Comparison of ENCODE assay signal across 17 cellular contexts in genomic region chrX:153549231-153549630, GRCh38. TPM values are rescaled to one million over a fixed set of nuclear protein-coding genes. Genes with fewer than 3 reads are reported as not detected.
DNase-seq lines count a peak whose midpoint lies in the region.
"Had no signal": no experiment of that assay in that cellular context is flagged by ENCODE, and none has a peak within 500 bp of the region (broad histone marks: within the 10 kb centered on the region; RNA-seq: fewer than 3 reads in every experiment).

No MANE protein-coding gene starts in this region.

- DNase-seq in DMS53 (lab: John Stamatoyannopoulos, UW): peak; percentile 26
- DNase-seq in DMS53 treated with DMSO at 0.1 percent for 48 hours (lab: John Stamatoyannopoulos, UW; ENCODE audit: unreplicated experiment): no peak
- peak; percentile 85 for DNase-seq in G401 (ENCODE audit: low spot score)
- DNase-seq in cerebellar cortex (ENCODE audit: low spot score): peak; percentile 79
- peak; percentile 71 for DNase-seq in cerebellum (ENCODE audit: low spot score)
- DNase-seq in NCI-H1048 (lab: John Stamatoyannopoulos, UW): no peak
- no peak for DNase-seq in NK-92 (lab: John Stamatoyannopoulos, UW; ENCODE audit: unreplicated experiment)
- DNase-seq: AML-193; Caco-2; Calu3; CD4-positive, alpha-beta T cell; CD8-positive, alpha-beta T cell; DMS79 treated with DMSO at 0.1 percent for 48 hours; GDM1 had no signal

- in situ Hi-C loops in G401 (cut with HindIII; ENCODE audit: low sequenced_read_pairs): no loop called here

RNA-seq across cellular contexts. Expression of gene ATP2B3, which starts 31.8 kb away (rescaled TPM):
- not detected in 2 replicates for total RNA-seq in G401 (2014; rRNA removed; shearing (Covaris generic))
- total RNA-seq in cerebellum: 5.6 TPM
- total RNA-seq: A172; B cell; Caco-2; Calu3; CD4-positive, alpha-beta T cell; CD8-positive, alpha-beta T cell; GM12878 had no signal

RNA-seq across cellular contexts. Expression of gene CCNQ, which starts 49.7 kb away (rescaled TPM):
- total RNA-seq in G401 (2014; rRNA removed; shearing (Covaris generic)): 43.7 and 62.8 TPM in 2 replicates
- total RNA-seq in cerebellum: 9.5 TPM

RNA-seq across cellular contexts. Expression of gene BGN, which starts 54.5 kb away (rescaled TPM):
- not detected in 2 replicates for total RNA-seq in G401 (2014; rRNA removed; shearing (Covaris generic))
- total RNA-seq in cerebellum: 7.9 TPM
- total RNA-seq: A172; B cell; Calu3; CD4-positive, alpha-beta T cell; CD8-positive, alpha-beta T cell had no signal

Comparison
In these comparisons a context has a peak if more than half of its experiments do, and no peak if none do; other contexts are left out.
1. DNase-seq: peak in DMS53 (single experiment), G401 (single experiment), cerebellar cortex (single experiment) and cerebellum (single experiment); none in DMS53 treated with DMSO at 0.1 percent for 48 hours (single experiment), NCI-H1048 (single experiment) and NK-92 (single experiment).